In the genomic region with DNA sequence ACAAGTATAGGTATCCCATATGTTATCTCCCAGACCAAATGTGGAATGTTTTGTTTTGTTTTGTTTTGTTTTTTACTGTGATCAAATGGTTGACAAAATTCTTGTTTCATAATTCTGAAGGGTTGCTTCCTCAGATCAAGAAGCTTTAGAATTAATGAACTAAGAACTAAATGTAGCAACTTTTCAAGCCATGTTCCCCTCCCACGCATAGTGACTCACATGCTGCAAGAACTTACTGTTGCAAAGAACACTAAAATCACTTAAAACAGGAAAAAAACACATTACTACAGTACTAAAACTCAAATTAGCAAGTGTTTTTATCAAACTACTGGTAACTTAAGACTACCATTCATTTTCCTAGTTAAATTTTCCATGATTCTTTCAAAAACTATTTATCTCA, we compare ENCODE assay signal across 11 cellular contexts. TPM values are rescaled to one million over a fixed set of nuclear protein-coding genes. Genes with fewer than 3 reads are reported as not detected.
A peak's percentile ranks its signal among the peaks of the same experiment; 100 is the strongest.
DNase-seq lines count a peak whose midpoint lies in the region; ATAC-seq and TF ChIP-seq lines count a peak whose summit lies in the region.
"Had no signal": no experiment of that assay in that cellular context is flagged by ENCODE, and none has a peak within 500 bp of the region (broad histone marks: within the 10 kb centered on the region; RNA-seq: fewer than 3 reads in every experiment).

No MANE protein-coding gene starts in this region.

- TF ChIP-seq CTCF in BJ (IDR thresholded peaks at IDR 0.05; ENCODE audit: insufficient read depth, low read depth, low read length) (no peak), HFFc6 (IDR thresholded peaks at IDR 0.05) (no peak), neural progenitor cell (IDR thresholded peaks at IDR 0.05) (no peak), glutamatergic neuron (IDR thresholded peaks at IDR 0.05; ENCODE audit: partially characterized antibody, unreplicated experiment) (no peak)

- peaks cover 8% of the 10 kb centered on the region for H3K79me2 ChIP-seq in neural progenitor cell (ENCODE audit: low read depth)

- peak; percentile 37 for DNase-seq in BJ (ENCODE audit: low read depth)
- DNase-seq in HFFc6 = peak; percentile 25
- DNase-seq in astrocyte of the hippocampus (ENCODE audit: low read depth, low spot score) = peak; percentile 26
- DNase-seq in neural progenitor cell (ENCODE audit: low spot score) = no peak
- DNase-seq in glutamatergic neuron = no peak
- no peak for DNase-seq in DMS53 treated with DMSO at 0.1 percent for 48 hours (lab: John Stamatoyannopoulos, UW; ENCODE audit: unreplicated experiment)
- DNase-seq in UCSD-AML1 (lab: John Stamatoyannopoulos, UW; ENCODE audit: unreplicated experiment) = no peak
- DNase-seq: H9; stimulated activated naive B cell treated with anti-CD40 and anti-IgM and Interleukin-4, amounts not matched to agents 10 μg/mL and 1 μg/mL and 100 μg/mL, for 72 hours had no signal

- H3K4me1 Mint-ChIP-seq in HFFc6 (ENCODE audit: low read depth) (peaks cover 29% of the 10 kb centered on the region), neural progenitor cell (no peaks in the 10 kb centered on the region), glutamatergic neuron (ENCODE audit: low read depth, unreplicated experiment) (no peaks in the 10 kb centered on the region)
- H3K4me1 Mint-ChIP-seq: H9 had no signal

- no peak overlapping the region for H2AFZ ChIP-seq in neural progenitor cell (replicated peaks)

- H3K4me3 Mint-ChIP-seq in HFFc6 = no peak overlapping the region
- H3K4me3 Mint-ChIP-seq in neural progenitor cell = no peak overlapping the region
- H3K4me3 Mint-ChIP-seq in glutamatergic neuron (ENCODE audit: unreplicated experiment) = no peak overlapping the region
- H3K4me3 Mint-ChIP-seq: H9; stimulated activated naive B cell treated with anti-CD40 and anti-IgM and Interleukin-4, amounts not matched to agents 10 μg/mL and 1 μg/mL and 100 μg/mL, for 72 hours had no signal

- H3K27me3 ChIP-seq in BJ (ENCODE audit: control insufficient read depth, insufficient read depth, low read length) (no peaks in the 10 kb centered on the region), neural progenitor cell (no peaks in the 10 kb centered on the region)

- H3K27me3 Mint-ChIP-seq in HFFc6 (ENCODE audit: insufficient read depth) (no peaks in the 10 kb centered on the region), neural progenitor cell (ENCODE audit: insufficient read depth, low read depth) (no peaks in the 10 kb centered on the region), glutamatergic neuron (ENCODE audit: unreplicated experiment) (no peaks in the 10 kb centered on the region)
- H3K27me3 Mint-ChIP-seq: stimulated activated naive B cell treated with anti-CD40 and anti-IgM and Interleukin-4, amounts not matched to agents 10 μg/mL and 1 μg/mL and 100 μg/mL, for 72 hours had no signal

- H3K9ac ChIP-seq in neural progenitor cell = no peak overlapping the region

- no peak overlapping the region for H3K4me3 ChIP-seq in BJ (ENCODE audit: low read depth, low read length)
- H3K4me3 ChIP-seq in neural progenitor cell = no peak overlapping the region

- H3K36me3 ChIP-seq in BJ (ENCODE audit: control insufficient read depth, insufficient read depth, low read length) = peaks cover 8% of the 10 kb centered on the region; the same call in 1 of the 2 replicates
- peaks cover 37% of the 10 kb centered on the region for H3K36me3 ChIP-seq in neural progenitor cell

- H3K9me3 Mint-ChIP-seq in HFFc6 = no peaks in the 10 kb centered on the region
- no peaks in the 10 kb centered on the region for H3K9me3 Mint-ChIP-seq in neural progenitor cell
- no peaks in the 10 kb centered on the region for H3K9me3 Mint-ChIP-seq in glutamatergic neuron (ENCODE audit: unreplicated experiment)
- H3K9me3 Mint-ChIP-seq: H9; stimulated activated naive B cell treated with anti-CD40 and anti-IgM and Interleukin-4, amounts not matched to agents 10 μg/mL and 1 μg/mL and 100 μg/mL, for 72 hours had no signal

- peaks cover 9% of the 10 kb centered on the region for H3F3A ChIP-seq in neural progenitor cell (ENCODE audit: low read depth)

- POLR2A ChIA-PET in BJ (lab: Charles Lee) = no interaction called here

- ATAC-seq in GM19035 (IDR thresholded peaks at IDR 0.05; ENCODE audit: unreplicated experiment) = no peak
- ATAC-seq: Panc1; stimulated activated naive B cell treated with anti-CD40 and anti-IgM and Interleukin-4, amounts not matched to agents 10 μg/mL and 1 μg/mL and 100 μg/mL, for 72 hours had no signal

- CTCF ChIA-PET in BJ (lab: Yijun Ruan, JAX) = interaction anchor here (0.6 to 2.1 kb wide), 5 partner anchors 9 to 257 kb away, joined by 3 to 10 read pairs (median 3); no protein-coding TSS in a partner anchor

- H3K27ac Mint-ChIP-seq in HFFc6 (peak overlapping the region; percentile 34), neural progenitor cell (peak overlapping the region; percentile 58), glutamatergic neuron (ENCODE audit: unreplicated experiment) (no peak overlapping the region)
- H3K27ac Mint-ChIP-seq: H9; stimulated activated naive B cell treated with anti-CD40 and anti-IgM and Interleukin-4, amounts not matched to agents 10 μg/mL and 1 μg/mL and 100 μg/mL, for 72 hours had no signal

- no peak overlapping the region for H3K4me2 ChIP-seq in neural progenitor cell

- H3K9me3 ChIP-seq in neural progenitor cell (ENCODE audit: low read depth) = no peaks in the 10 kb centered on the region

- H3K36me3 Mint-ChIP-seq in HFFc6 (ENCODE audit: low read depth) (peaks cover 12% of the 10 kb centered on the region), neural progenitor cell (peaks cover 21% of the 10 kb centered on the region), glutamatergic neuron (ENCODE audit: unreplicated experiment) (no peaks in the 10 kb centered on the region)

- H3K4me1 ChIP-seq in neural progenitor cell = no peaks in the 10 kb centered on the region

- H4K20me1 ChIP-seq in neural progenitor cell (ENCODE audit: low read depth) = peaks cover 13% of the 10 kb centered on the region

- no peak overlapping the region for H3K27ac ChIP-seq in neural progenitor cell

RNA-seq across cellular contexts. Expression of a gene that starts 30.6 kb away (rescaled TPM):
- polyA plus RNA-seq in BJ (2011; rRNA removed) = 26.6 and 49.7 TPM in 2 replicates
- polyA minus RNA-seq in BJ (2011; rRNA and poly(A)+ RNA removed) = 20.3 and 21.0 TPM in 2 replicates
- 10 to 100 TPM; 45.5 to 57.5 (median 50.2) TPM for total RNA-seq in HFFc6 (2021; fragmentation: NEBNext Ultra II Directional; extraction: Animal tissue kit (Norgen Biotek cat#: 25700))
- total RNA-seq in neural progenitor cell (ENCODE audit: low replicate concordance) (82.3 and 109 TPM in 2 replicates), glutamatergic neuron (ENCODE audit: unreplicated experiment) (79.8 TPM)

Comparison
In these comparisons a context has a peak if more than half of its experiments do, and no peak if none do; other contexts are left out.
1. DNase-seq: peak in BJ (single experiment), HFFc6 (single experiment) and astrocyte of the hippocampus (single experiment); none in neural progenitor cell (single experiment), glutamatergic neuron (single experiment), DMS53 treated with DMSO at 0.1 percent for 48 hours (single experiment) and UCSD-AML1 (single experiment).